19 cellular contexts compared by ENCODE assay signal in genomic region chr15:28953573-28954195, GRCh38.
DNase-seq lines count a peak whose midpoint lies in the region; ATAC-seq and TF ChIP-seq lines count a peak whose summit lies in the region.
"Had no signal": no experiment of that assay in that cellular context is flagged by ENCODE, and none has a peak within 500 bp of the region (broad histone marks: within the 10 kb centered on the region; RNA-seq: fewer than 3 reads in every experiment).

No MANE protein-coding gene starts in this region.

- H3K27me3 Mint-ChIP-seq in CD4-positive, alpha-beta memory T cell = no peaks in the 10 kb centered on the region

- no peak for DNase-seq in CD4-positive, alpha-beta memory T cell
- peak; percentile 80 for DNase-seq in esophagus muscularis mucosa (ENCODE audit: extremely low spot score)
- peak; percentile 58 for DNase-seq in osteoblast (ENCODE audit: insufficient read length, low spot score, missing footprints)
- no peak for DNase-seq in HT-29 (ENCODE audit: low spot score)
- no peak for DNase-seq in SHP77 treated with DMSO at 0.1 percent for 48 hours (lab: John Stamatoyannopoulos, UW)
- no peak for DNase-seq in DMS114 treated with DMSO at 0.1 percent for 48 hours (lab: John Stamatoyannopoulos, UW; ENCODE audit: unreplicated experiment)
- DNase-seq: DMS79 treated with DMSO at 0.1 percent for 48 hours; heart right ventricle; NCI-H187 treated with DMSO at 0.1 percent for 48 hours; NCI-H2227 treated with DMSO at 0.1 percent for 48 hours; NCI-H748 treated with DMSO at 0.1 percent for 48 hours; stimulated activated CD4-positive, alpha-beta T cell treated with anti-CD3 and anti-CD28 coated beads, Interleukin-4, amount 100 ng/mL, for 1 hour; thyroid gland had no signal

- H3K9me2 ChIP-seq in Loucy (replicated peaks; ENCODE audit: low read depth, low read length) = no peaks in the 10 kb centered on the region

- intact Hi-C loops in CD4-positive, alpha-beta memory T cell (cut with micrococcal nuclease) = no loop called here
- intact Hi-C loops in esophagus muscularis mucosa (cut with DNase I) = no loop called here

- POLR2A ChIA-PET in CD4-positive, alpha-beta memory T cell (lab: Charles Lee; ENCODE audit: partially characterized antibody) = interaction anchor here (1.4 kb wide), 1 partner anchor 63 kb away, joined by 4 read pairs; no protein-coding TSS in a partner anchor

- H2AFZ ChIP-seq in Loucy (ENCODE audit: low read length) (no peak overlapping the region), osteoblast (ENCODE audit: low read length) (no peak overlapping the region)

- H3K4me1 Mint-ChIP-seq in CD4-positive, alpha-beta memory T cell = peaks cover 32 to 69% (median 45%) of the 10 kb centered on the region in 4 donors

- CTCF ChIA-PET in CD4-positive, alpha-beta memory T cell (lab: Charles Lee; ENCODE audit: partially characterized antibody) = interaction anchor here (0.9 to 1.4 kb wide), 3 partner anchors 18 to 21 kb away, joined by 3 to 4 read pairs (median 3); no protein-coding TSS in a partner anchor

- H3K9me3 Mint-ChIP-seq in CD4-positive, alpha-beta memory T cell = peaks cover 0 to 3% (median 0%) of the 10 kb centered on the region in 8 donors
- H3K9me3 Mint-ChIP-seq: activated T-helper 2 cell treated with anti-CD3 and anti-CD28 coated beads, Interferon-gamma antibody, Interleukin-2, Interleukin-4, amounts not matched to agents 10 μg/mL and 5 μg/mL and 100 μg/mL, durations not matched to agents 14 hours and 24 hours and 36 hours had no signal

- TF ChIP-seq POLR2A in esophagus muscularis mucosa (IDR thresholded peaks at IDR 0.05; ENCODE audit: low read depth) = no peak

- H3K9me3 ChIP-seq in CD4-positive, alpha-beta memory T cell (ENCODE audit: control insufficient read depth in 1 of 2, low read length in 2 of 2) = no peaks in the 10 kb centered on the region
- H3K9me3 ChIP-seq in Loucy (ENCODE audit: insufficient read depth, low read depth, low read length) = no peaks in the 10 kb centered on the region
- H3K9me3 ChIP-seq in esophagus muscularis mucosa = no peaks in the 10 kb centered on the region
- no peaks in the 10 kb centered on the region for H3K9me3 ChIP-seq in osteoblast (ENCODE audit: low read depth, low read length)
- H3K9me3 ChIP-seq: heart right ventricle, neutrophil, thyroid gland had no signal

- H3K79me2 ChIP-seq in Loucy (ENCODE audit: insufficient read depth, low read length) (peaks cover 79% of the 10 kb centered on the region), osteoblast (ENCODE audit: insufficient read depth, low read length) (no peaks in the 10 kb centered on the region)

- H3K27ac ChIP-seq in CD4-positive, alpha-beta memory T cell (ENCODE audit: low read depth, low read length) = no peak overlapping the region
- H3K27ac ChIP-seq in esophagus muscularis mucosa (replicated peaks in 1 of 4) (no peak overlapping the region), osteoblast (ENCODE audit: low read depth, low read length) (no peak overlapping the region)
- H3K27ac ChIP-seq: heart right ventricle, KMS-11, neutrophil, thyroid gland had no signal

- no peaks in the 10 kb centered on the region for H3K36me3 Mint-ChIP-seq in CD4-positive, alpha-beta memory T cell

- H3F3A ChIP-seq in Loucy (ENCODE audit: low read depth) = peaks cover 41% of the 10 kb centered on the region

- WGBS in esophagus muscularis mucosa = 92% methylated on average over 15 of the region's 15 CpGs

- peak overlapping the region; percentile 100 for H3K9ac ChIP-seq in Loucy (ENCODE audit: low read depth, low read length, poor library complexity, severe bottlenecking)
- H3K9ac ChIP-seq: KMS-11 had no signal

- no peaks in the 10 kb centered on the region for H4K20me1 ChIP-seq in Loucy (ENCODE audit: insufficient read depth, low read length, poor library complexity, severe bottlenecking)
- H4K20me1 ChIP-seq in osteoblast (ENCODE audit: insufficient read depth, low read length) = no peaks in the 10 kb centered on the region

- no peak for TF ChIP-seq EP300 in esophagus muscularis mucosa (IDR thresholded peaks at IDR 0.05)

- peaks cover 42% of the 10 kb centered on the region for H3K4me1 ChIP-seq in CD4-positive, alpha-beta memory T cell (ENCODE audit: insufficient read depth, low read length)
- peaks cover 76% of the 10 kb centered on the region for H3K4me1 ChIP-seq in Loucy (ENCODE audit: insufficient read depth, low read length, poor library complexity, severe bottlenecking)
- no peaks in the 10 kb centered on the region for H3K4me1 ChIP-seq in esophagus muscularis mucosa
- H3K4me1 ChIP-seq in osteoblast (ENCODE audit: insufficient read depth, low read length) = peaks cover 8% of the 10 kb centered on the region
- H3K4me1 ChIP-seq: thyroid gland had no signal

- H3K36me3 ChIP-seq in CD4-positive, alpha-beta memory T cell (ENCODE audit: insufficient read depth, low read length) = no peaks in the 10 kb centered on the region
- H3K36me3 ChIP-seq in Loucy (ENCODE audit: insufficient read depth, low read length) (peaks cover 11% of the 10 kb centered on the region), esophagus muscularis mucosa (no peaks in the 10 kb centered on the region), osteoblast (ENCODE audit: insufficient read depth, low read length) (no peaks in the 10 kb centered on the region)
- H3K36me3 ChIP-seq: heart right ventricle, neutrophil, thyroid gland had no signal

- peak overlapping the region in 5 of 7 donors; percentile 14 to 38 (median 24) for H3K27ac Mint-ChIP-seq in CD4-positive, alpha-beta memory T cell
- H3K27ac Mint-ChIP-seq: activated T-helper 2 cell treated with anti-CD3 and anti-CD28 coated beads, Interferon-gamma antibody, Interleukin-2, Interleukin-4, amounts not matched to agents 10 μg/mL and 5 μg/mL and 100 μg/mL, durations not matched to agents 14 hours and 24 hours and 36 hours had no signal

- H3K4me3 ChIP-seq in CD4-positive, alpha-beta memory T cell (ENCODE audit: low read length in 2 of 2) = no peak overlapping the region
- H3K4me3 ChIP-seq in Loucy (ENCODE audit: low read length, poor library complexity, severe bottlenecking) (peak overlapping the region; percentile 97), esophagus muscularis mucosa (no peak overlapping the region), osteoblast (ENCODE audit: insufficient read depth, low read length) (no peak overlapping the region)
- H3K4me3 ChIP-seq: heart right ventricle, smooth muscle cell, thyroid gland had no signal

- no peaks in the 10 kb centered on the region for H3K27me3 ChIP-seq in CD4-positive, alpha-beta memory T cell (ENCODE audit: insufficient read depth, low read length)
- H3K27me3 ChIP-seq in Loucy (ENCODE audit: insufficient read depth, low read length, poor library complexity, severe bottlenecking) (no peaks in the 10 kb centered on the region), esophagus muscularis mucosa (no peaks in the 10 kb centered on the region), osteoblast (ENCODE audit: insufficient read depth, low read length) (no peaks in the 10 kb centered on the region)
- H3K27me3 ChIP-seq: thyroid gland had no signal

- TF ChIP-seq CTCF in Loucy (conservative IDR thresholded peaks at IDR 0.05; ENCODE audit: low read length) (no peak), esophagus muscularis mucosa (IDR thresholded peaks at IDR 0.05) (no peak), osteoblast (IDR thresholded peaks at IDR 0.05; ENCODE audit: extremely low read depth, low read depth, low read length) (no peak)

- ATAC-seq in HG02571 (IDR thresholded peaks at IDR 0.05; ENCODE audit: unreplicated experiment) = no peak
- ATAC-seq: heart right ventricle had no signal

- peak overlapping the region in 2 of 8 donors; percentile 31 to 48 for H3K4me3 Mint-ChIP-seq in CD4-positive, alpha-beta memory T cell

- H3K4me2 ChIP-seq in Loucy (ENCODE audit: low read depth, low read length, poor library complexity, severe bottlenecking) = peak overlapping the region; percentile 94
- H3K4me2 ChIP-seq in osteoblast (ENCODE audit: insufficient read depth, low read length) = no peak overlapping the region
- H3K4me2 ChIP-seq: smooth muscle cell had no signal

Comparison
In these comparisons a context has a peak if more than half of its experiments do, and no peak if none do; other contexts are left out.
1. DNase-seq: peak in esophagus muscularis mucosa (single experiment) and osteoblast (single experiment); none in CD4-positive, alpha-beta memory T cell (0 of 5), HT-29 (single experiment), SHP77 treated with DMSO at 0.1 percent for 48 hours (single experiment) and DMS114 treated with DMSO at 0.1 percent for 48 hours (single experiment).